Comparison of ENCODE assay signal across 8 cellular contexts in the genomic region with DNA sequence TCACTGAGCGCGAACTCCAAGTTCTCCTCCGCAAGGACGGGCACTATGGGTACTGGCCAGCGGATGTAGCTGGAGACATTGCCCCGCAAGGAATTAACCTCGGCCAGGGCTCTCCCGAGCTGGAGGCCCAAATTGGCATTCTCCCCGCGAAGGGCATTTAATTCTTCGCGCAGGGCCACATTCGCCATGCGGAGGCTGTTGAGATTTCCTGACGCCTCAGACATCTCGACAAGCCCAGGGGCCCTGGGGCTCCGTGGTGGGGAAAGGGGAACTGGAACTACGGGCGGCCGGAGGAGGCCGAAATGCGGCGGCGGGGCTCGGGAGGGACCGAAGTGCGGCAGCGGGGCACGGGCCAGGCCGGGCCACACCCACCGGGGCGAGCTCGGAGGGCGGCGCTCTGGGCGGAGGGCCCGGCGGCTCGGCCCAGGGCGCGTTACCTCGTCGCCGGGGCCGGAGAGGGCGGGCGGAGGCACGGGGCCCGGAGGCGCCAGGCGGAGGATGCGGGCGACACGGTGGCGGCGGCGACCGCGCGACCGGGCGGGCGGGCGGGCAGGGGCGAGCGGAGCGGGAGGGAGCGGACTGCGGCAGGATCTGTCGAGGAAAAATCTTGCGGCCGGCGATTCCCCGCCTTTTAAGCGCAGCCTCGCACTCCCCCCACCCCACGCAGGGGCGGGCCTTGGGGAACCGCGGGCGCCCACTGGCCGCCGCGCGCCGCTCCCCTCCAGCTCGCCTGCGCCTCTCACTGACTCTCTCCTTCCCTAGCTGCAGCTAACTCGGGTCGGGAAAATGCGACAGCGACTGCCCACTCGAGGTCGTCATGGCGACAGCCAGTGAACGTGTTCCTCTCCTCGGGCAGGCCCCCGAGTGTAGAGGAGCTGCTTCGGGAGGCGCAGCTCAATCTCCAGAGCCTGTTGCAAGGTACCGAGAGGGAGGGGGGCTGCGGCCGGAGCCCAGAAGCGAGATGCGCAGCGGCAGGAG. TPM values are rescaled to one million over a fixed set of nuclear protein-coding genes. Genes with fewer than 3 reads are reported as not detected.
DNase-seq lines count a peak whose midpoint lies in the region; ATAC-seq and TF ChIP-seq lines count a peak whose summit lies in the region.

A gene (minus strand): TSS at position 599 of the 978 bp plus-strand sequence.

- TF ChIP-seq CTCF in Calu3 (IDR thresholded peaks at IDR 0.05; ENCODE audit: unreplicated experiment) = no peak
- TF ChIP-seq CTCF in body of pancreas (IDR thresholded peaks at IDR 0.05) = no peak

- H3K9me3 ChIP-seq in GM23248 (ENCODE audit: low read depth) = no peaks in the 10 kb centered on the region
- H3K9me3 ChIP-seq in body of pancreas = no peaks in the 10 kb centered on the region

- 2% methylated on average over 33 to 51 of the region's 106 CpGs for WGBS in GM23248 (ENCODE audit: low coverage in 1 of 2, low lambda C conversion rate in 2 of 2, missing lambda C conversion rate in 2 of 2), 2 experiments
- WGBS in body of pancreas, 2 donors = 4 to 20% methylated on average over 5 to 27 of the region's 106 CpGs

- in situ Hi-C loops in GM23248 (cut with MboI) = no loop called here

- no peaks in the 10 kb centered on the region; the same call in 1 of the 2 replicates for H3K79me2 ChIP-seq in GM23248 (ENCODE audit: insufficient read depth)

- H2AFZ ChIP-seq in GM23248 = peak within 1 kb of the TSS; percentile 73

- BruUV-seq in Calu3 (replicated peaks; lab: Mats Ljungman, UMichigan) = no TSS peak

- peaks cover 5% of the 10 kb centered on the region for H3K36me3 Mint-ChIP-seq in Calu3 (ENCODE audit: insufficient read depth, unreplicated experiment)
- H3K36me3 Mint-ChIP-seq in T-helper 2 cell treated with Interferon-gamma antibody and Interleukin-4, amounts not matched to agents 5 μg/mL and 100 μg/mL, for 36 hours (ENCODE audit: low read depth) = no peaks in the 10 kb centered on the region

- H3K9me2 ChIP-seq in GM23248 (ENCODE audit: insufficient read depth) = no peaks in the 10 kb centered on the region

- CTCF ChIA-PET in Calu3 (lab: Charles Lee) = no interaction called here

- no peak within 1 kb of the TSS for H3K27ac Mint-ChIP-seq in Calu3 (ENCODE audit: unreplicated experiment)
- no peak within 1 kb of the TSS for H3K27ac Mint-ChIP-seq in T-helper 2 cell treated with Interferon-gamma antibody and Interleukin-4, amounts not matched to agents 5 μg/mL and 100 μg/mL, for 36 hours

- H3F3A ChIP-seq in GM23248 (ENCODE audit: insufficient read depth) = no peaks in the 10 kb centered on the region

- TF ChIP-seq POLR2A in body of pancreas (IDR thresholded peaks at IDR 0.05) = peak in 1 of 3 donors; percentile 9

- H3K4me2 ChIP-seq in GM23248 (ENCODE audit: unreplicated experiment) = peak within 1 kb of the TSS; percentile 68

- ATAC-seq in body of pancreas = peak; percentile 82
- no peak for ATAC-seq in HG02610 (IDR thresholded peaks at IDR 0.05; ENCODE audit: unreplicated experiment)

- H3K4me3 ChIP-seq in GM23248 = peak within 1 kb of the TSS; percentile 78
- no peak within 1 kb of the TSS for H3K4me3 ChIP-seq in body of pancreas
- H3K4me3 ChIP-seq in rectal smooth muscle tissue (ENCODE audit: low read length) = peak within 1 kb of the TSS; percentile 60

- H3K9me3 Mint-ChIP-seq in Calu3 (ENCODE audit: low read depth, unreplicated experiment) = no peaks in the 10 kb centered on the region
- no peaks in the 10 kb centered on the region for H3K9me3 Mint-ChIP-seq in T-helper 2 cell treated with Interferon-gamma antibody and Interleukin-4, amounts not matched to agents 5 μg/mL and 100 μg/mL, for 36 hours

- intact Hi-C loops in Calu3 (cut with micrococcal nuclease; ENCODE audit: unreplicated experiment) (no loop called here), body of pancreas (cut with DNase I) (no loop called here)

- H3K9ac ChIP-seq in GM23248 (peak within 1 kb of the TSS; percentile 79), rectal smooth muscle tissue (ENCODE audit: low read length) (no peak within 1 kb of the TSS)

- H3K27me3 Mint-ChIP-seq in Calu3 (ENCODE audit: unreplicated experiment) = peaks cover 74% of the 10 kb centered on the region
- H3K27me3 Mint-ChIP-seq in T-helper 2 cell treated with Interferon-gamma antibody and Interleukin-4, amounts not matched to agents 5 μg/mL and 100 μg/mL, for 36 hours (ENCODE audit: low read depth) = peaks cover 57% of the 10 kb centered on the region

- H3K4me3 Mint-ChIP-seq in Calu3 (ENCODE audit: low read depth, unreplicated experiment) = peak within 1 kb of the TSS; percentile 64
- peak within 1 kb of the TSS; percentile 69 for H3K4me3 Mint-ChIP-seq in T-helper 2 cell treated with Interferon-gamma antibody and Interleukin-4, amounts not matched to agents 5 μg/mL and 100 μg/mL, for 36 hours

- H3K36me3 ChIP-seq in GM23248 (ENCODE audit: low read depth) (no peaks in the 10 kb centered on the region), body of pancreas (replicated peaks in 1 of 2; ENCODE audit: insufficient read depth in 1 of 2, low read depth in 2 of 2) (no peaks in the 10 kb centered on the region), rectal smooth muscle tissue (ENCODE audit: control insufficient read depth, insufficient read depth, low read length) (no peaks in the 10 kb centered on the region)

- 0 out of 2 replicates have a peak within 1 kb of the TSS, but pooled peaks have one; percentile 27 for H3K27ac ChIP-seq in GM23248
- peak within 1 kb of the TSS in 2 of 4 donors; percentile 18 to 30 for H3K27ac ChIP-seq in body of pancreas
- H3K27ac ChIP-seq in rectal smooth muscle tissue (ENCODE audit: low read depth, low read length) = peak within 1 kb of the TSS; percentile 61

- H3K4me1 Mint-ChIP-seq in Calu3 (ENCODE audit: low read depth, unreplicated experiment) = peaks cover 8% of the 10 kb centered on the region
- H3K4me1 Mint-ChIP-seq in T-helper 2 cell treated with Interferon-gamma antibody and Interleukin-4, amounts not matched to agents 5 μg/mL and 100 μg/mL, for 36 hours (ENCODE audit: low read depth) = peaks cover 8% of the 10 kb centered on the region

- no peaks in the 10 kb centered on the region for H3K27me3 ChIP-seq in GM23248 (replicated peaks; ENCODE audit: insufficient read depth)
- no peaks in the 10 kb centered on the region for H3K27me3 ChIP-seq in body of pancreas
- peaks cover 2% of the 10 kb centered on the region for H3K27me3 ChIP-seq in rectal smooth muscle tissue (ENCODE audit: control insufficient read depth, insufficient read depth, low read length)

- no peaks in the 10 kb centered on the region for H4K20me1 ChIP-seq in GM23248 (ENCODE audit: insufficient read depth)

- DNase-seq in Calu3 (peak; percentile 32), GM23248 (peak; percentile 88), NCI-H128 (lab: John Stamatoyannopoulos, UW; ENCODE audit: unreplicated experiment) (peak; percentile 94), body of pancreas (peak; percentile 56 to 85 (median 77)), hippocampal formation (lab: John Stamatoyannopoulos, UW) (peak; percentile 75 to 82)
- DNase-seq in T-helper 2 cell treated with Interferon-gamma antibody and Interleukin-4, amounts not matched to agents 5 μg/mL and 100 μg/mL, for 36 hours (ENCODE audit: low spot score) = peak; percentile 11

- H3K4me1 ChIP-seq in GM23248 (ENCODE audit: insufficient read depth) (0 out of 2 replicates have a peak, but pooled peaks cover 2% of the 10 kb centered on the region), body of pancreas (no peaks in the 10 kb centered on the region), rectal smooth muscle tissue (ENCODE audit: control insufficient read depth, insufficient read depth, low read length) (peaks cover 7% of the 10 kb centered on the region)

RNA-seq across cellular contexts. Expression of the gene that starts here (rescaled TPM):
- total RNA-seq in Calu3 (2022) (0.07 and 0.22 TPM in 2 replicates), body of pancreas (1 to 10 TPM; 1.6 to 2.3 TPM)
- 1.0 and 1.8 TPM in 2 replicates for total RNA-seq in GM23248 (2014; rRNA removed; shearing (Covaris generic))
- 1.5 and 1.8 TPM in 2 replicates for polyA plus RNA-seq in GM23248 (2016; fragmentation: Nextera tagmentation; extraction: Ambion mirVana)

Comparison
In these comparisons a context has a peak if more than half of its experiments do, and no peak if none do; other contexts are left out.
1. Peak in DNase-seq in Calu3; RNA of the gene not detected or under 1 TPM.
2. DNase-seq: peak in every context shown above with its lines; median percentile 94 in NCI-H128; 88 in GM23248; 78 in hippocampal formation; 77 in body of pancreas; 32 in Calu3; 11 in T-helper 2 cell treated with Interferon-gamma antibody and Interleukin-4, amounts not matched to agents 5 μg/mL and 100 μg/mL, for 36 hours.
3. H3K4me3 ChIP-seq: peak in GM23248 (single experiment) and rectal smooth muscle tissue (single experiment); none in body of pancreas (0 of 2).